In genomic region chr5:132215329-132215728, GRCh38 we compare ENCODE assay signal across 1 cellular context.
TF ChIP-seq lines count a peak whose summit lies in the region.

No MANE protein-coding gene starts in this region.

TF ChIP-seq in IMR-90, 13 proteins besides CTCF, POLR2A, EP300 and RAD21 (continued from another document):
- TF ChIP-seq ELK1 (IDR thresholded peaks at IDR 0.05; ENCODE audit: borderline replicate concordance, low read depth, low read length) (no peak), NFE2L2 (IDR thresholded peaks at IDR 0.05; ENCODE audit: low read depth, low read length) (no peak), CHD1 (IDR thresholded peaks at IDR 0.05; ENCODE audit: low read depth, low read length) (no peak), CEBPB (IDR thresholded peaks at IDR 0.05; ENCODE audit: low read depth, low read length) (no peak), FOS (IDR thresholded peaks at IDR 0.05; ENCODE audit: low read depth, low read length) (no peak), MAZ (IDR thresholded peaks at IDR 0.05; ENCODE audit: borderline replicate concordance, low read depth, low read length) (peak; percentile 84), BHLHE40 (IDR thresholded peaks at IDR 0.05; ENCODE audit: low read depth, low read length) (peak; percentile 40; the same call in 1 of the 2 replicates), USF2 (IDR thresholded peaks at IDR 0.05; ENCODE audit: low read depth, low read length) (peak; percentile 86), RFX5 (IDR thresholded peaks at IDR 0.05; ENCODE audit: low read depth, low read length) (no peak), RCOR1 (IDR thresholded peaks at IDR 0.05; ENCODE audit: insufficient replicate concordance, low read length) (no peak), MXI1 (IDR thresholded peaks at IDR 0.05; ENCODE audit: borderline replicate concordance, low read depth, low read length) (peak; percentile 81; the same call in 1 of the 2 replicates)
